ENCODE assay signal across 1 cellular context in genomic region chr7:106143711-106144347, GRCh38.
TF ChIP-seq lines count a peak whose summit lies in the region.

No MANE protein-coding gene starts in this region.

TF ChIP-seq in IMR-90, 13 proteins besides CTCF, POLR2A, EP300 and RAD21:
- TF ChIP-seq MAZ (IDR thresholded peaks at IDR 0.05; ENCODE audit: borderline replicate concordance, low read depth, low read length) (no peak), CHD1 (IDR thresholded peaks at IDR 0.05; ENCODE audit: low read depth, low read length) (no peak), NFE2L2 (IDR thresholded peaks at IDR 0.05; ENCODE audit: low read depth, low read length) (no peak), MXI1 (IDR thresholded peaks at IDR 0.05; ENCODE audit: borderline replicate concordance, low read depth, low read length) (no peak), BHLHE40 (IDR thresholded peaks at IDR 0.05; ENCODE audit: low read depth, low read length) (no peak), ELK1 (IDR thresholded peaks at IDR 0.05; ENCODE audit: borderline replicate concordance, low read depth, low read length) (no peak), CEBPB (IDR thresholded peaks at IDR 0.05; ENCODE audit: low read depth, low read length) (no peak), RFX5 (IDR thresholded peaks at IDR 0.05; ENCODE audit: low read depth, low read length) (no peak), MAFK (IDR thresholded peaks at IDR 0.05; ENCODE audit: low read depth, low read length) (no peak), SMC3 (IDR thresholded peaks at IDR 0.05; ENCODE audit: low read depth, low read length) (no peak), FOS (IDR thresholded peaks at IDR 0.05; ENCODE audit: low read depth, low read length) (no peak), RCOR1 (IDR thresholded peaks at IDR 0.05; ENCODE audit: insufficient replicate concordance, low read length) (no peak)
- TF ChIP-seq, protein P1, sequence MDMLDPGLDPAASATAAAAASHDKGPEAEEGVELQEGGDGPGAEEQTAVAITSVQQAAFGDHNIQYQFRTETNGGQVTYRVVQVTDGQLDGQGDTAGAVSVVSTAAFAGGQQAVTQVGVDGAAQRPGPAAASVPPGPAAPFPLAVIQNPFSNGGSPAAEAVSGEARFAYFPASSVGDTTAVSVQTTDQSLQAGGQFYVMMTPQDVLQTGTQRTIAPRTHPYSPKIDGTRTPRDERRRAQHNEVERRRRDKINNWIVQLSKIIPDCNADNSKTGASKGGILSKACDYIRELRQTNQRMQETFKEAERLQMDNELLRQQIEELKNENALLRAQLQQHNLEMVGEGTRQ (IDR thresholded peaks at IDR 0.05; ENCODE audit: low read depth, low read length) = no peak
TF ChIP-seq in IMR-90: peak in this region for 0.
